6 cellular contexts compared by ENCODE assay signal in genomic region chr1:153962088-153963029, GRCh38. TPM values are rescaled to one million over a fixed set of nuclear protein-coding genes. Genes with fewer than 3 reads are reported as not detected.
DNase-seq lines count a peak whose midpoint lies in the region; TF ChIP-seq lines count a peak whose summit lies in the region.

No MANE protein-coding gene starts in this region.

- peaks cover 71% of the 10 kb centered on the region for H3F3A ChIP-seq in PC-9 (ENCODE audit: insufficient read depth, low read depth)

- H3K27me3 ChIP-seq in PC-9 (ENCODE audit: insufficient read depth, low read depth) (no peaks in the 10 kb centered on the region), thymus (ENCODE audit: control insufficient read depth, insufficient read depth) (no peaks in the 10 kb centered on the region)

- peaks cover 1% of the 10 kb centered on the region; the same call in 1 of the 2 replicates for H4K20me1 ChIP-seq in PC-9 (ENCODE audit: insufficient read depth)

- peaks cover 55% of the 10 kb centered on the region for H3K79me2 ChIP-seq in PC-9 (ENCODE audit: low read depth)

- CTCF ChIA-PET in PC-9 (lab: Charles Lee) = interaction anchor here (1.3 kb wide), 1 partner anchor 24 kb away, joined by 4 read pairs; the partner anchor contains the start of gene RAB13

- H2AFZ ChIP-seq in PC-9 = peak overlapping the region; percentile 66

- H3K4me3 Mint-ChIP-seq in glutamatergic neuron (ENCODE audit: unreplicated experiment) = peak overlapping the region; percentile 96

- H3K4me2 ChIP-seq in PC-9 = peak overlapping the region; percentile 98

- H3K9me3 Mint-ChIP-seq in glutamatergic neuron (ENCODE audit: unreplicated experiment) = peaks cover 13% of the 10 kb centered on the region

- H3K4me1 ChIP-seq in PC-9 (replicated peaks; ENCODE audit: insufficient read depth) (peaks cover 42% of the 10 kb centered on the region), thymus (ENCODE audit: control insufficient read depth, insufficient read depth, low read length) (peaks cover 21% of the 10 kb centered on the region)

- peaks cover 24% of the 10 kb centered on the region for H3K4me1 Mint-ChIP-seq in glutamatergic neuron (ENCODE audit: low read depth, unreplicated experiment)

- no peaks in the 10 kb centered on the region for H3K9me3 ChIP-seq in PC-9 (ENCODE audit: insufficient read depth, low read depth)
- no peaks in the 10 kb centered on the region for H3K9me3 ChIP-seq in thymus (ENCODE audit: control insufficient read depth)

- peak overlapping the region; percentile 91 for H3K4me3 ChIP-seq in PC-9
- H3K4me3 ChIP-seq in thymus (ENCODE audit: low read length) = peak overlapping the region; percentile 57

- POLR2A ChIA-PET in PC-9 (lab: Charles Lee; ENCODE audit: unreplicated experiment) = interaction anchor here (0.5 to 1.1 kb wide), 7 partner anchors 10 to 356 kb away, joined by 3 to 10 read pairs (median 4); partner anchors contain the start of genes JTB, RPS27 and SLC27A3

- H3K27ac ChIP-seq in PC-9 (peak overlapping the region; percentile 92), thymus (ENCODE audit: low read depth) (peak overlapping the region; percentile 84)

- H3K27ac Mint-ChIP-seq in glutamatergic neuron (ENCODE audit: unreplicated experiment) = peak overlapping the region; percentile 99

- intact Hi-C loops in PC-9 (cut with micrococcal nuclease; ENCODE audit: unreplicated experiment) = loop anchor here (1.0 to 10.0 kb wide), 4 partner anchors 16 to 428 kb away; partner anchors contain the start of genes DENND4B, HAX1, S100A2 and S100A6

- no peaks in the 10 kb centered on the region for H3K9me2 ChIP-seq in PC-9 (ENCODE audit: insufficient read depth)

- no TSS peak for BruUV-seq in PC-9 (replicated peaks; lab: Mats Ljungman, UMichigan)

- 75% methylated on average over 16 of the region's 16 CpGs for WGBS in thymus

- TF ChIP-seq CTCF in PC-9 (conservative IDR thresholded peaks at IDR 0.05) = no peak
- no peak for TF ChIP-seq CTCF in glutamatergic neuron (IDR thresholded peaks at IDR 0.05; ENCODE audit: partially characterized antibody, unreplicated experiment)

- peak; percentile 64 for DNase-seq in COLO668 (lab: John Stamatoyannopoulos, UW; ENCODE audit: unreplicated experiment)
- peak; percentile 57 to 81 for DNase-seq in PC-9
- no peak for DNase-seq in glutamatergic neuron
- DNase-seq in GM19238 (ENCODE audit: insufficient read length, low spot score) = no peak
- DNase-seq in NCI-H146 (lab: John Stamatoyannopoulos, UW) = no peak

- H3K27me3 Mint-ChIP-seq in glutamatergic neuron (ENCODE audit: unreplicated experiment) = peaks cover 25% of the 10 kb centered on the region

- H3K36me3 ChIP-seq in PC-9 (ENCODE audit: low read depth) (no peaks in the 10 kb centered on the region), thymus (ENCODE audit: control insufficient read depth, insufficient read depth) (peaks cover 9% of the 10 kb centered on the region)

- H3K36me3 Mint-ChIP-seq in glutamatergic neuron (ENCODE audit: unreplicated experiment) = no peaks in the 10 kb centered on the region

RNA-seq across cellular contexts. Expression of gene SLC39A1, which starts 1.0 kb away (rescaled TPM):
- 141 and 164 TPM in 2 replicates for total RNA-seq in PC-9 (2021)
- total RNA-seq in glutamatergic neuron (ENCODE audit: unreplicated experiment) = 28.1 TPM
- 44.9 TPM for polyA plus RNA-seq in thymus

RNA-seq across cellular contexts. Expression of gene CRTC2, which starts 3.9 kb away (rescaled TPM):
- total RNA-seq in PC-9 (2021) = 44.5 and 63.6 TPM in 2 replicates
- 47.3 TPM for total RNA-seq in glutamatergic neuron (ENCODE audit: unreplicated experiment)
- polyA plus RNA-seq in thymus = 70.5 TPM

RNA-seq across cellular contexts. Expression of gene CREB3L4, which starts 5.3 kb away (rescaled TPM):
- total RNA-seq in PC-9 (2021) (23.4 and 25.9 TPM in 2 replicates), glutamatergic neuron (ENCODE audit: unreplicated experiment) (14.3 TPM)
- 17.7 TPM for polyA plus RNA-seq in thymus

RNA-seq across cellular contexts. Expression of gene JTB, which starts 15.1 kb away (rescaled TPM):
- 106 and 108 TPM in 2 replicates for total RNA-seq in PC-9 (2021)
- total RNA-seq in glutamatergic neuron (ENCODE audit: unreplicated experiment) = 48.6 TPM
- 180 TPM for polyA plus RNA-seq in thymus

RNA-seq across cellular contexts. Expression of gene DENND4B, which starts 15.8 kb away (rescaled TPM):
- 41.3 and 52.7 TPM in 2 replicates for total RNA-seq in PC-9 (2021)
- 72.9 TPM for total RNA-seq in glutamatergic neuron (ENCODE audit: unreplicated experiment)
- polyA plus RNA-seq in thymus = 76.0 TPM

Comparison
In these comparisons a context has a peak if more than half of its experiments do, and no peak if none do; other contexts are left out.
1. DNase-seq: peak in COLO668 (single experiment) and PC-9 (2 of 2); none in glutamatergic neuron (single experiment), GM19238 (single experiment) and NCI-H146 (single experiment).